ENCODE assay signal across 8 cellular contexts in genomic region chr12:107404981-107405380, GRCh38.
DNase-seq lines count a peak whose midpoint lies in the region; ATAC-seq and TF ChIP-seq lines count a peak whose summit lies in the region.

No MANE protein-coding gene starts in this region.

- ATAC-seq in naive thymus-derived CD4-positive, alpha-beta T cell: peak; percentile 65
- no peak for ATAC-seq in HG02870 (IDR thresholded peaks at IDR 0.05; ENCODE audit: unreplicated experiment)

- intact Hi-C loops in naive thymus-derived CD4-positive, alpha-beta T cell (cut with micrococcal nuclease): no loop called here
- intact Hi-C loops in sigmoid colon (cut with DNase I): no loop called here

- no peaks in the 10 kb centered on the region for H3K27me3 Mint-ChIP-seq in naive thymus-derived CD4-positive, alpha-beta T cell

- POLR2A ChIA-PET in BJ (lab: Charles Lee): no interaction called here
- POLR2A ChIA-PET in naive thymus-derived CD4-positive, alpha-beta T cell (lab: Charles Lee): no interaction called here

- peak overlapping the region in 1 of 9 donors; percentile 12 for H3K27ac Mint-ChIP-seq in naive thymus-derived CD4-positive, alpha-beta T cell

- H3K36me3 Mint-ChIP-seq in naive thymus-derived CD4-positive, alpha-beta T cell: peaks cover 0 to 19% (median 0%) of the 10 kb centered on the region in 5 donors

- no peak overlapping the region for H3K4me3 ChIP-seq in BJ (ENCODE audit: low read depth, low read length)
- no peak overlapping the region for H3K4me3 ChIP-seq in astrocyte of the spinal cord (ENCODE audit: low read depth, low read length)
- H3K4me3 ChIP-seq in naive thymus-derived CD4-positive, alpha-beta T cell (ENCODE audit: low read length): no peak overlapping the region
- no peak overlapping the region for H3K4me3 ChIP-seq in sigmoid colon

- DNase-seq in BJ (ENCODE audit: low read depth) (no peak), GM13976 (ENCODE audit: low spot score) (peak; percentile 40), NCI-H748 (lab: John Stamatoyannopoulos, UW; ENCODE audit: unreplicated experiment) (peak; percentile 66), astrocyte of the spinal cord (ENCODE audit: low read depth, low spot score) (no peak), sigmoid colon (no peak), GF-D8 (lab: John Stamatoyannopoulos, UW) (no peak)
- peak in 3 of 9 donors; percentile 11 to 20 (median 17) for DNase-seq in naive thymus-derived CD4-positive, alpha-beta T cell

- WGBS in sigmoid colon, 2 donors: 50 to 67% methylated on average over 4 of the region's 4 CpGs

- TF ChIP-seq POLR2A in sigmoid colon (IDR thresholded peaks at IDR 0.05): no peak

- H3K4me1 ChIP-seq in naive thymus-derived CD4-positive, alpha-beta T cell (ENCODE audit: control insufficient read depth in 2 of 2, insufficient read depth in 2 of 2, low read length in 2 of 2): no peaks in the 10 kb centered on the region
- peaks cover 0 to 16% (median 0%) of the 10 kb centered on the region in 4 donors for H3K4me1 ChIP-seq in sigmoid colon

- H3K9me3 Mint-ChIP-seq in naive thymus-derived CD4-positive, alpha-beta T cell: no peaks in the 10 kb centered on the region

- in situ Hi-C loops in GM13976 (cut with MboI; ENCODE audit: low sequenced_read_pairs, unreplicated experiment): loop anchor here (10.0 to 25.0 kb wide), 2 partner anchors 207 to 270 kb away; no protein-coding TSS in a partner anchor
- in situ Hi-C loops in astrocyte of the spinal cord (cut with HindIII; ENCODE audit: low sequenced_read_pairs): no loop called here

- TF ChIP-seq CTCF in BJ (IDR thresholded peaks at IDR 0.05; ENCODE audit: insufficient read depth, low read depth, low read length) (peak; percentile 39), GM13976 (IDR thresholded peaks at IDR 0.05; ENCODE audit: borderline replicate concordance, control extremely low read depth, extremely low read depth, insufficient read depth, missing control alignments) (peak; percentile 57), astrocyte of the spinal cord (IDR thresholded peaks at IDR 0.05; ENCODE audit: low read depth, low read length) (peak; percentile 32), sigmoid colon (IDR thresholded peaks at IDR 0.05) (no peak)

- H3K4me1 Mint-ChIP-seq in naive thymus-derived CD4-positive, alpha-beta T cell: peaks cover 7 to 34% (median 14%) of the 10 kb centered on the region in 7 donors

- H3K4me3 Mint-ChIP-seq in naive thymus-derived CD4-positive, alpha-beta T cell: no peak overlapping the region

- TF ChIP-seq EP300 in sigmoid colon (IDR thresholded peaks at IDR 0.05): no peak

- H3K27ac ChIP-seq in naive thymus-derived CD4-positive, alpha-beta T cell (ENCODE audit: low read depth, low read length): no peak overlapping the region
- H3K27ac ChIP-seq in sigmoid colon: peak overlapping the region in 1 of 4 donors; percentile 48

- no peaks in the 10 kb centered on the region for H3K27me3 ChIP-seq in BJ (ENCODE audit: control insufficient read depth, insufficient read depth, low read length)
- H3K27me3 ChIP-seq in naive thymus-derived CD4-positive, alpha-beta T cell (ENCODE audit: control insufficient read depth in 2 of 2, insufficient read depth in 2 of 2, low read length in 2 of 2): no peaks in the 10 kb centered on the region
- no peaks in the 10 kb centered on the region for H3K27me3 ChIP-seq in sigmoid colon

- H3K9me3 ChIP-seq in naive thymus-derived CD4-positive, alpha-beta T cell (ENCODE audit: control insufficient read depth in 2 of 3, low read length in 3 of 3): no peaks in the 10 kb centered on the region
- H3K9me3 ChIP-seq in sigmoid colon: no peaks in the 10 kb centered on the region

- CTCF ChIA-PET in BJ (lab: Yijun Ruan, JAX): interaction anchor here (1.2 to 7.6 kb wide), 4 partner anchors 11 to 273 kb away, joined by 3 to 65 read pairs (median 10); no protein-coding TSS in a partner anchor
- CTCF ChIA-PET in naive thymus-derived CD4-positive, alpha-beta T cell (lab: Charles Lee): interaction anchor here (0.8 to 7.5 kb wide), 2 partner anchors 63 to 272 kb away, joined by 3 to 84 read pairs; no protein-coding TSS in a partner anchor

- no peaks in the 10 kb centered on the region for H3K36me3 ChIP-seq in BJ (ENCODE audit: control insufficient read depth, insufficient read depth, low read length)
- H3K36me3 ChIP-seq in naive thymus-derived CD4-positive, alpha-beta T cell (ENCODE audit: control insufficient read depth in 2 of 3, insufficient read depth in 3 of 3, low read length in 3 of 3): no peaks in the 10 kb centered on the region
- H3K36me3 ChIP-seq in sigmoid colon: no peaks in the 10 kb centered on the region

Comparison
In these comparisons a context has a peak if more than half of its experiments do, and no peak if none do; other contexts are left out.
1. DNase-seq: peak in GM13976 (single experiment) and NCI-H748 (single experiment); none in BJ (single experiment), astrocyte of the spinal cord (single experiment), sigmoid colon (single experiment) and GF-D8 (single experiment).
2. CTCF ChIP-seq: peak in BJ (single experiment), GM13976 (single experiment) and astrocyte of the spinal cord (single experiment); none in sigmoid colon (0 of 4).